ENCODE assay signal across 24 cellular contexts in genomic region chr19:38204728-38205127, GRCh38. TPM values are rescaled to one million over a fixed set of nuclear protein-coding genes. Genes with fewer than 3 reads are reported as not detected.
DNase-seq lines count a peak whose midpoint lies in the region; ATAC-seq, FAIRE-seq and TF ChIP-seq lines count a peak whose summit lies in the region.
"Had no signal": no experiment of that assay in that cellular context is flagged by ENCODE, and none has a peak within 500 bp of the region (broad histone marks: within the 10 kb centered on the region; RNA-seq: fewer than 3 reads in every experiment).

No MANE protein-coding gene starts in this region.

- RAD21 ChIA-PET in GM12878 (lab: Charles Lee; ENCODE audit: unreplicated experiment) = no interaction called here

- H3K4me2 ChIP-seq in GM12878 (ENCODE audit: control insufficient read depth, insufficient read depth) = no peak overlapping the region
- H3K4me2 ChIP-seq: KMS-11 had no signal

- H3K27me3 Mint-ChIP-seq in natural killer cell (ENCODE audit: low read depth in 2 of 2) = peaks cover 10 to 11% of the 10 kb centered on the region in 2 donors

- FAIRE-seq in GM12878 (lab: Jason Lieb, UNC) = peak; percentile 18
- FAIRE-seq: GM12891 had no signal

- H3K36me3 ChIP-seq in GM12878 (ENCODE audit: control insufficient read depth in 2 of 2, insufficient read depth in 2 of 2, low read length in 1 of 2) = peaks cover 3 to 15% of the 10 kb centered on the region in 2 experiments; a peak in 3 of 4 replicates

- SMC1A ChIA-PET in GM12878 (lab: Charles Lee; ENCODE audit: uncharacterized antibody, unreplicated experiment) = no interaction called here

- H3K9me3 Mint-ChIP-seq in natural killer cell = no peaks in the 10 kb centered on the region
- H3K9me3 Mint-ChIP-seq: CD8-positive, alpha-beta memory T cell; HFFc6 had no signal

- H3K9ac ChIP-seq in GM12878 (ENCODE audit: control insufficient read depth, insufficient read depth, low read length) = no peak overlapping the region
- H3K9ac ChIP-seq: KMS-11 had no signal

- CTCF ChIA-PET in HEK293T (lab: Yijun Ruan, JAX) = no interaction called here
- CTCF ChIA-PET in GM12878 (lab: Yijun Ruan, JAX) = interaction anchor here (1.3 kb wide), 1 partner anchor 302 kb away, joined by 3 read pairs; no protein-coding TSS in a partner anchor

- in situ Hi-C loops in GM12878 (cut with MboI) = no loop called here

- no peak for TF ChIP-seq RAD21 in GM12878 (IDR thresholded peaks at IDR 0.05; ENCODE audit: insufficient read depth, low read depth, low read length)

- 90% methylated on average over 8 of the region's 8 CpGs for WGBS in GM12878 (ENCODE audit: insufficient coverage, insufficient replicate concordance, low lambda C conversion rate, missing lambda C conversion rate)

- BruUV-seq in GM12878 (replicated peaks; lab: Mats Ljungman, UMichigan) = no TSS peak

- TF ChIP-seq CTCF in GM12878 (IDR thresholded peaks at IDR 0.05 in 2 of 3, conservative IDR thresholded peaks at IDR 0.05 in 1 of 3; ENCODE audit: control insufficient read depth in 2 of 3, extremely low read depth in 1 of 3, insufficient read depth in 1 of 3, low read depth in 3 of 3, low read length in 3 of 3) (no peak), natural killer cell (IDR thresholded peaks at IDR 0.05) (no peak)

- H3K4me3 ChIP-seq in GM12878 = no peak overlapping the region

- peak; percentile 12 for DNase-seq in NCI-H2107 treated with DMSO at 0.1 percent for 48 hours (lab: John Stamatoyannopoulos, UW; ENCODE audit: unreplicated experiment)
- no peak for DNase-seq in NCI-H2107 (lab: John Stamatoyannopoulos, UW)
- no peak for DNase-seq in HEK293T (ENCODE audit: extremely low spot score)
- peak; percentile 92 for DNase-seq in NCI-H345 (lab: John Stamatoyannopoulos, UW)
- no peak for DNase-seq in GM12878 (ENCODE audit: low read depth, low spot score)
- DNase-seq in NCI-H510A treated with DMSO at 0.1 percent for 48 hours (lab: John Stamatoyannopoulos, UW) = no peak
- no peak for DNase-seq in natural killer cell
- DNase-seq: ACHN; C1 segment of cervical spinal cord; CD8-positive, alpha-beta memory T cell; EL; HFFc6; MV-4-11; NCI-H1694; NCI-H446; RPMI8226; SIG-M5; T-helper 1 cell; T-helper 9 cell had no signal

- no peak overlapping the region for H3K27ac ChIP-seq in GM12878 (ENCODE audit: control insufficient read depth, insufficient read depth)
- H3K27ac ChIP-seq: KMS-11 had no signal

- TF ChIP-seq POLR2A in GM12878 (IDR thresholded peaks at IDR 0.05; ENCODE audit: low read depth, low read length) = no peak

- no peak overlapping the region for H2AFZ ChIP-seq in GM12878 (ENCODE audit: control insufficient read depth, low read depth, low read length)

- peaks cover 5 to 8% of the 10 kb centered on the region in 2 donors for H3K4me1 Mint-ChIP-seq in natural killer cell

- TF ChIP-seq EP300 in GM12878 (IDR thresholded peaks at IDR 0.05; ENCODE audit: borderline replicate concordance in 1 of 2, control insufficient read depth in 1 of 2, low read depth in 2 of 2, low read length in 2 of 2) = no peak

- no peaks in the 10 kb centered on the region for H4K20me1 ChIP-seq in GM12878 (ENCODE audit: control insufficient read depth, insufficient read depth)

- no peak overlapping the region for H3K4me3 Mint-ChIP-seq in natural killer cell
- H3K4me3 Mint-ChIP-seq: HFFc6 had no signal

- intact Hi-C loops in GM12878 (cut with micrococcal nuclease; ENCODE audit: unreplicated experiment) = no loop called here
- intact Hi-C loops in natural killer cell (cut with micrococcal nuclease) = loop anchor here (5.0 kb wide), 1 partner anchor 212 kb away; no protein-coding TSS in a partner anchor

- no peak for ATAC-seq in GM12878
- no peak for ATAC-seq in GM21526 (IDR thresholded peaks at IDR 0.05; ENCODE audit: low FRiP score, unreplicated experiment)
- ATAC-seq in natural killer cell = no peak

- H3K36me3 Mint-ChIP-seq in natural killer cell = peaks cover 10% of the 10 kb centered on the region

- H3K27ac Mint-ChIP-seq in natural killer cell = no peak overlapping the region
- H3K27ac Mint-ChIP-seq: HFFc6 had no signal

- H3K27me3 ChIP-seq in GM12878 (replicated peaks in 1 of 2; ENCODE audit: control insufficient read depth in 2 of 2, insufficient read depth in 2 of 2, low read length in 1 of 2) = no peaks in the 10 kb centered on the region

- H3K79me2 ChIP-seq in GM12878 (ENCODE audit: control insufficient read depth, insufficient read depth, low read length) = no peaks in the 10 kb centered on the region

- peaks cover 7% of the 10 kb centered on the region for H3K4me1 ChIP-seq in GM12878 (ENCODE audit: control insufficient read depth, insufficient read depth, low read length)

- POLR2A ChIA-PET in HEK293T (lab: Yijun Ruan, JAX) (no interaction called here), GM12878 (lab: Charles Lee) (no interaction called here)

- H3K9me3 ChIP-seq in GM12878 (replicated peaks; ENCODE audit: control insufficient read depth, insufficient read depth, low read length) = no peaks in the 10 kb centered on the region

TF ChIP-seq in HEK293T, 16 proteins besides CTCF, POLR2A, EP300 and RAD21 (continues in another document):
- TF ChIP-seq FOXM1 (IDR thresholded peaks at IDR 0.05; ENCODE audit: borderline replicate concordance) = no peak

TF ChIP-seq in GM12878, 131 proteins besides CTCF, POLR2A, EP300 and RAD21 (continues in another document):
- no peak for TF ChIP-seq HDGF (IDR thresholded peaks at IDR 0.05)
- TF ChIP-seq NR2C1 (IDR thresholded peaks at IDR 0.05) = no peak
- no peak for TF ChIP-seq SREBF1 (IDR thresholded peaks at IDR 0.05; ENCODE audit: low read length)
- TF ChIP-seq MEF2B (IDR thresholded peaks at IDR 0.05; ENCODE audit: partially characterized antibody, poor library complexity, severe bottlenecking) = no peak
- no peak for TF ChIP-seq YBX1 (IDR thresholded peaks at IDR 0.05)
- no peak for TF ChIP-seq RCOR1 (conservative IDR thresholded peaks at IDR 0.05; ENCODE audit: low read depth, low read length)
- TF ChIP-seq CHD4 (IDR thresholded peaks at IDR 0.05) = no peak

RNA-seq across cellular contexts. Expression of gene DPF1, which starts 19.3 kb away (rescaled TPM):
- 1.0 and 2.1 TPM in 2 replicates for total RNA-seq in GM12878 (2013; cell fraction: nucleolus; rRNA removed)
- 1.7 and 2.4 TPM in 2 replicates for total RNA-seq in GM12878 (2014; rRNA removed)
- total RNA-seq in GM12878 (2014; rRNA removed; fragmentation: Illumina TruSeq; extraction: Trizol) = 1.6 and 2.3 TPM in 2 replicates
- total RNA-seq in GM12878 (2021) = 3.8 and 4.0 TPM in 2 replicates
- 0.38 TPM for polyA plus RNA-seq in GM12878 (2011; ENCODE audit: low read depth)
- 0.30 and 0.65 TPM in 2 replicates for polyA plus RNA-seq in GM12878 (2011; rRNA removed)
- polyA plus RNA-seq in GM12878 (2011; cell fraction: cytosol; rRNA removed) = 1.4 and 2.4 TPM in 2 replicates
- 1.9 and 3.6 TPM in 2 replicates for polyA plus RNA-seq in GM12878 (2011; cell fraction: nucleus; rRNA removed)
- polyA plus RNA-seq in GM12878 (2012) = 1.4 and 1.9 TPM in 2 replicates
- 1.1 and 2.2 TPM in 2 replicates for polyA plus RNA-seq in GM12878 (2014; fragmentation: Illumina TruSeq; extraction: Trizol)
- under 1 TPM; 0.11 to 0.18 TPM for polyA plus RNA-seq in GM12878 (2014; fragmentation: Nextera tagmentation; extraction: Ambion mirVana)
- 4.3 and 4.9 TPM in 2 replicates for polyA plus RNA-seq in GM12878 (2014; rRNA removed)
- 1 to 10 TPM; 4.0 to 4.2 TPM for polyA plus RNA-seq in GM12878 (2016; fragmentation: Nextera tagmentation; extraction: Ambion mirVana)
- polyA minus RNA-seq in GM12878 (2011; rRNA and poly(A)+ RNA removed) = 0.37 and 2.0 TPM in 2 replicates
- 0.62 and 1.3 TPM in 2 replicates for polyA minus RNA-seq in GM12878 (2011; cell fraction: cytosol; rRNA and poly(A)+ RNA removed)
- polyA minus RNA-seq in GM12878 (2011; cell fraction: nucleus; rRNA and poly(A)+ RNA removed) = 0.36 and 1.1 TPM in 2 replicates
- total RNA-seq in natural killer cell = not detected
- polyA plus RNA-seq: CD8-positive, alpha-beta memory T cell had no signal

RNA-seq across cellular contexts. Expression of gene PPP1R14A, which starts 51.4 kb away (rescaled TPM):
- not detected in 2 replicates for total RNA-seq in GM12878 (2013; cell fraction: nucleolus; rRNA removed)
- total RNA-seq in GM12878 (2014; rRNA removed) (not detected in 2 replicates), GM12878 (2014; rRNA removed; fragmentation: Illumina TruSeq; extraction: Trizol) (not detected in 2 replicates), GM12878 (2021) (not detected in 2 replicates), natural killer cell (1 to 10 TPM in 2 of 3 donors, not detected in 1; 1.1 to 1.6 TPM)
- polyA plus RNA-seq in GM12878 (2011; ENCODE audit: low read depth) = not detected
- polyA plus RNA-seq in GM12878 (2011; rRNA removed) (not detected in 2 replicates), GM12878 (2014; fragmentation: Illumina TruSeq; extraction: Trizol) (not detected in 2 replicates), GM12878 (2014; fragmentation: Nextera tagmentation; extraction: Ambion mirVana) (not detected), GM12878 (2014; rRNA removed) (not detected in 2 replicates), GM12878 (2016; fragmentation: Nextera tagmentation; extraction: Ambion mirVana) (not detected)
- polyA plus RNA-seq in GM12878 (2011; cell fraction: cytosol; rRNA removed) = not detected in 2 replicates
- polyA plus RNA-seq in GM12878 (2011; cell fraction: nucleus; rRNA removed) = not detected in 2 replicates
- not detected in 2 replicates for polyA plus RNA-seq in GM12878 (2012)
- not detected in 2 replicates for polyA minus RNA-seq in GM12878 (2011; rRNA and poly(A)+ RNA removed)
- not detected in 2 replicates for polyA minus RNA-seq in GM12878 (2011; cell fraction: cytosol; rRNA and poly(A)+ RNA removed)
- polyA minus RNA-seq in GM12878 (2011; cell fraction: nucleus; rRNA and poly(A)+ RNA removed) = not detected in 2 replicates
- total RNA-seq: H4, HT-29 had no signal
- polyA plus RNA-seq: CD8-positive, alpha-beta memory T cell had no signal

RNA-seq across cellular contexts. Expression of gene SPINT2, which starts 59.6 kb away (rescaled TPM):
- total RNA-seq in GM12878 (2013; cell fraction: nucleolus; rRNA removed) = 3.9 and 5.4 TPM in 2 replicates
- total RNA-seq in GM12878 (2014; rRNA removed) (17.8 and 27.0 TPM in 2 replicates), GM12878 (2014; rRNA removed; fragmentation: Illumina TruSeq; extraction: Trizol) (17.3 and 17.5 TPM in 2 replicates), GM12878 (2021) (18.8 and 25.8 TPM in 2 replicates), natural killer cell (10 to 100 TPM in 1 of 3 donors, 1 to 10 TPM in 2; 2.7 to 13.7 (median 6.9) TPM)
- 7.5 TPM for polyA plus RNA-seq in GM12878 (2011; ENCODE audit: low read depth)
- polyA plus RNA-seq in GM12878 (2011; rRNA removed) (0.15 and 0.27 TPM in 2 replicates), GM12878 (2014; fragmentation: Illumina TruSeq; extraction: Trizol) (6.9 and 14.1 TPM in 2 replicates), GM12878 (2014; fragmentation: Nextera tagmentation; extraction: Ambion mirVana) (10 to 100 TPM in 1 of 2 experiments, 1 to 10 TPM in 1; 6.5 to 10.2 TPM), GM12878 (2014; rRNA removed) (19.8 and 22.6 TPM in 2 replicates), GM12878 (2016; fragmentation: Nextera tagmentation; extraction: Ambion mirVana) (10 to 100 TPM; 22.2 to 26.5 TPM)
- polyA plus RNA-seq in GM12878 (2011; cell fraction: cytosol; rRNA removed) = 0.21 and 0.64 TPM in 2 replicates
- 0.49 TPM in 1 of 2 replicates, not detected in the other for polyA plus RNA-seq in GM12878 (2011; cell fraction: nucleus; rRNA removed)
- 10.9 and 14.1 TPM in 2 replicates for polyA plus RNA-seq in GM12878 (2012)
- 0.44 TPM in 1 of 2 replicates, not detected in the other for polyA minus RNA-seq in GM12878 (2011; rRNA and poly(A)+ RNA removed)
- polyA minus RNA-seq in GM12878 (2011; cell fraction: cytosol; rRNA and poly(A)+ RNA removed) = not detected in 2 replicates
- polyA minus RNA-seq in GM12878 (2011; cell fraction: nucleus; rRNA and poly(A)+ RNA removed) = not detected in 2 replicates

Comparison
In these comparisons a context has a peak if more than half of its experiments do, and no peak if none do; other contexts are left out.
1. DNase-seq: peak in NCI-H2107 treated with DMSO at 0.1 percent for 48 hours (single experiment) and NCI-H345 (single experiment); none in NCI-H2107 (single experiment), HEK293T (single experiment), GM12878 (single experiment), NCI-H510A treated with DMSO at 0.1 percent for 48 hours (single experiment) and natural killer cell (single experiment).